ENCODE assay signal across 2 cellular contexts in the genomic region with DNA sequence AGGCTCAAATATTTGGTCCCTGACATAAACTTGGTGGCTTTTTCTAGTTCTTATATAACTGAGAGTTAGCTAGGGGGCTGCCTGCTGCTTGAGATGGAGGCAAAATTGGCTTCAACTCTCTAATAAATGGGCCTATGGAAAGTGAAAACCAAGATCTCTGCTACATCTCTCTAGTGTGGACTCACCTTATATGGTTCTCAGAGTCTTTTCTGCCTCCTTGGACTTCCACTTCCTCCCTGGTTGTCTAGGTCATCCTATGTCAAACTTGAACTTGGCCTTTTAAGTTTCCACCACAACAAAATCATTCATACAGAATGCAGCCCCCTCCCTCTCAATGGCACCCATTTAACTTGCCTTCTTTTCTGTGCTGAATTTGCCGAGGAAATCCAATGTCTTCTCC.
TF ChIP-seq lines count a peak whose summit lies in the region.

No MANE protein-coding gene starts in this region.

TF ChIP-seq in GM12891, 5 proteins besides CTCF, POLR2A, EP300 and RAD21:
- peak; percentile 81 for TF ChIP-seq SPI1 (IDR thresholded peaks at IDR 0.05; ENCODE audit: low read depth, low read length)
- no peak for TF ChIP-seq TAF1 (IDR thresholded peaks at IDR 0.05; ENCODE audit: low read depth, low read length)
- no peak for TF ChIP-seq POU2F2 (IDR thresholded peaks at IDR 0.05; ENCODE audit: low read depth, low read length)

TF ChIP-seq in IMR-90, 13 proteins besides CTCF, POLR2A, EP300 and RAD21:
- TF ChIP-seq FOS (IDR thresholded peaks at IDR 0.05; ENCODE audit: low read depth, low read length) = no peak
- TF ChIP-seq RFX5 (IDR thresholded peaks at IDR 0.05; ENCODE audit: low read depth, low read length) = no peak
- TF ChIP-seq CHD1 (IDR thresholded peaks at IDR 0.05; ENCODE audit: low read depth, low read length) = no peak
- TF ChIP-seq MXI1 (IDR thresholded peaks at IDR 0.05; ENCODE audit: borderline replicate concordance, low read depth, low read length) = no peak
- no peak for TF ChIP-seq NFE2L2 (IDR thresholded peaks at IDR 0.05; ENCODE audit: low read depth, low read length)
- no peak for TF ChIP-seq MAZ (IDR thresholded peaks at IDR 0.05; ENCODE audit: borderline replicate concordance, low read depth, low read length)
- TF ChIP-seq CEBPB (IDR thresholded peaks at IDR 0.05; ENCODE audit: low read depth, low read length) = no peak
- TF ChIP-seq RCOR1 (IDR thresholded peaks at IDR 0.05; ENCODE audit: insufficient replicate concordance, low read length) = no peak
